ENCODE assay signal across 36 cellular contexts in the genomic region with DNA sequence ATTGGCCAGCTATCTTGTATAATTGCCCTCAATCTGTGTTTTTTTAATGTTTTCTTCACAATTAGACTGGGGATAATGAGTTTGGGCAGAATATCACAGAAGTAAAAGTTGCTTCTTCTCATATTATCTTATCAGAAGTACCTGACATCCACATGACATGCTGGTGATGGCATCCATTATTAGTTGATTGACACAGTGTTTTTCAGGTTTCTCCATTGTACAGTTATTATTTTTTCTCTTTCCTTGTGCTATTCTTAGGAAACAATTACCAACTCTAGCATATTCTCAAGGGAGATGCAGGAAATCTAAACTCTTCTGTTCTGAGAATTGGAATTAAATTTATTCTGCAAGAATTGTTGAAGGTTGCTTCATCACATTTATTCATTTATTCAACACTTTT.
"Had no signal": no experiment of that assay in that cellular context is flagged by ENCODE, and none has a peak within 500 bp of the region (broad histone marks: within the 10 kb centered on the region; RNA-seq: fewer than 3 reads in every experiment).

No MANE protein-coding gene starts in this region.

- DNase-seq: Karpas-422, Kasumi-1, MG63, MM.1S, MV-4-11, NCI-H1048, NCI-H1092, NCI-H1092 treated with DMSO at 0.1 percent for 48 hours, NCI-H1105, NCI-H1105 treated with DMSO at 0.1 percent for 48 hours, NCI-H1417, NCI-H1417 treated with DMSO at 0.1 percent for 48 hours, NCI-H1436, NCI-H1436 treated with DMSO at 0.1 percent for 48 hours, NCI-H146, NCI-H1694, NCI-H1694 treated with DMSO at 0.1 percent for 48 hours, NCI-H187, NCI-H187 treated with DMSO at 0.1 percent for 48 hours, NCI-H1930, NCI-H2029, NCI-H2029 treated with DMSO at 0.1 percent for 48 hours, NCI-H2081, NCI-H2081 treated with DMSO at 0.1 percent for 48 hours, NCI-H2107, NCI-H2171, NCI-H2171 treated with DMSO at 0.1 percent for 48 hours, NCI-H2227 treated with DMSO at 0.1 percent for 48 hours, NCI-H226, NCI-H345, NCI-H446, NCI-H446 treated with DMSO at 0.1 percent for 48 hours, NCI-H510A, NCI-H510A treated with DMSO at 0.1 percent for 48 hours, NCI-H524, NCI-H524 treated with DMSO at 0.1 percent for 48 hours had no signal

- H3K27me3 ChIP-seq: MG63 had no signal

- H3K36me3 ChIP-seq: MG63 had no signal

- H3K9me3 ChIP-seq: MG63 had no signal

- H3K4me3 ChIP-seq: MG63 had no signal
